Comparison of ENCODE assay signal across 1 cellular context in the genomic region with DNA sequence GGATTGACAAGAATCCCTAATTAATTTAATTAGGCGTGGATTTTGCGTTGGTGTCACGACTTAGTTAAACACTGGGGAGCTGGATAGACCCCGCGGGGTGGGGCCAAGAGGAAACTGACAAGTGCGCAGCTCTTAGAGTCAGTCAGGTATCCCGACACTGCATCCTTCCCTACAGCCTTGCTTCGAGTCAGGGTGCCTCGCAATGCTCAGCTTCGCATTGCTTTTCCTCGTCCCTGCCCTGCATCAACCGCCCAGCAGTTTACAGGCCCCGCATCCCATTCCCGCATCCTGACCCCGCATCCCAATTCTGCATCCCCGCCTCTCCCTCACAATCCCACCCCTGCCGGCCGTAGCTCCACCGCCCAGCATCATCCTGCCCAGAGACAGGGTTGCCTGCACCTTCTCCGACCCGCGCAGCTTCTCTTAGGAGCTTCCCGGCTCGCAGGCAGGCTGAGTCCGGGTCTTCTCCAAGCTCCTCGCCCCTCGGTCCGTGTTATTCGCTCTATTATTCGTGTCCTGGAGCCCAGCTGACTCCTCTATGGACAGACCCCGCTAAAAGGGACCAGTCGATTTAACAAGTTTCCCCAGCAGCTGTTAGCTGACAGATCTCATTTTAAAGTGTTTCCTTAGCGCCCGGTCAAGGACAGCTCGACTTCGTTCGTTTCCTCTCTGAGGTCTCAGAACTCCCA.
TF ChIP-seq lines count a peak whose summit lies in the region.

No MANE protein-coding gene starts in this region.

TF ChIP-seq in HepG2, 621 proteins besides CTCF, POLR2A, EP300 and RAD21:
- TF ChIP-seq TAF15 (IDR thresholded peaks at IDR 0.05; ENCODE audit: low read depth, low read length, poor library complexity, severe bottlenecking) (no peak), GZF1 (CRISPR knock-in tag; IDR thresholded peaks at IDR 0.05) (peak; percentile 90), TRIM24 (CRISPR knock-in tag; IDR thresholded peaks at IDR 0.05) (no peak), ZBTB38 (CRISPR knock-in tag; IDR thresholded peaks at IDR 0.05) (no peak), ZNF430 (CRISPR knock-in tag; IDR thresholded peaks at IDR 0.05) (no peak), ZSCAN31 (CRISPR knock-in tag; IDR thresholded peaks at IDR 0.05; ENCODE audit: low read depth) (no peak), TBP (CRISPR knock-in tag; IDR thresholded peaks at IDR 0.05) (no peak), ZNF777 (CRISPR knock-in tag; IDR thresholded peaks at IDR 0.05) (peak; percentile 37; the same call in 1 of the 2 replicates)
- TF ChIP-seq, protein P1, sequence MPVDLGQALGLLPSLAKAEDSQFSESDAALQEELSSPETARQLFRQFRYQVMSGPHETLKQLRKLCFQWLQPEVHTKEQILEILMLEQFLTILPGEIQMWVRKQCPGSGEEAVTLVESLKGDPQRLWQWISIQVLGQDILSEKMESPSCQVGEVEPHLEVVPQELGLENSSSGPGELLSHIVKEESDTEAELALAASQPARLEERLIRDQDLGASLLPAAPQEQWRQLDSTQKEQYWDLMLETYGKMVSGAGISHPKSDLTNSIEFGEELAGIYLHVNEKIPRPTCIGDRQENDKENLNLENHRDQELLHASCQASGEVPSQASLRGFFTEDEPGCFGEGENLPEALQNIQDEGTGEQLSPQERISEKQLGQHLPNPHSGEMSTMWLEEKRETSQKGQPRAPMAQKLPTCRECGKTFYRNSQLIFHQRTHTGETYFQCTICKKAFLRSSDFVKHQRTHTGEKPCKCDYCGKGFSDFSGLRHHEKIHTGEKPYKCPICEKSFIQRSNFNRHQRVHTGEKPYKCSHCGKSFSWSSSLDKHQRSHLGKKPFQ (CRISPR knock-in tag; IDR thresholded peaks at IDR 0.05; ENCODE audit: insufficient replicate concordance), result no peak
- TF ChIP-seq, protein P2, sequence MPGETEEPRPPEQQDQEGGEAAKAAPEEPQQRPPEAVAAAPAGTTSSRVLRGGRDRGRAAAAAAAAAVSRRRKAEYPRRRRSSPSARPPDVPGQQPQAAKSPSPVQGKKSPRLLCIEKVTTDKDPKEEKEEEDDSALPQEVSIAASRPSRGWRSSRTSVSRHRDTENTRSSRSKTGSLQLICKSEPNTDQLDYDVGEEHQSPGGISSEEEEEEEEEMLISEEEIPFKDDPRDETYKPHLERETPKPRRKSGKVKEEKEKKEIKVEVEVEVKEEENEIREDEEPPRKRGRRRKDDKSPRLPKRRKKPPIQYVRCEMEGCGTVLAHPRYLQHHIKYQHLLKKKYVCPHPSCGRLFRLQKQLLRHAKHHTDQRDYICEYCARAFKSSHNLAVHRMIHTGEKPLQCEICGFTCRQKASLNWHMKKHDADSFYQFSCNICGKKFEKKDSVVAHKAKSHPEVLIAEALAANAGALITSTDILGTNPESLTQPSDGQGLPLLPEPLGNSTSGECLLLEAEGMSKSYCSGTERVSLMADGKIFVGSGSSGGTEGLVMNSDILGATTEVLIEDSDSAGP (CRISPR knock-in tag; IDR thresholded peaks at IDR 0.05; ENCODE audit: borderline replicate concordance), result 0 out of 2 replicates have a peak, but pooled peaks have one; percentile 18
- TF ChIP-seq, protein P3, sequence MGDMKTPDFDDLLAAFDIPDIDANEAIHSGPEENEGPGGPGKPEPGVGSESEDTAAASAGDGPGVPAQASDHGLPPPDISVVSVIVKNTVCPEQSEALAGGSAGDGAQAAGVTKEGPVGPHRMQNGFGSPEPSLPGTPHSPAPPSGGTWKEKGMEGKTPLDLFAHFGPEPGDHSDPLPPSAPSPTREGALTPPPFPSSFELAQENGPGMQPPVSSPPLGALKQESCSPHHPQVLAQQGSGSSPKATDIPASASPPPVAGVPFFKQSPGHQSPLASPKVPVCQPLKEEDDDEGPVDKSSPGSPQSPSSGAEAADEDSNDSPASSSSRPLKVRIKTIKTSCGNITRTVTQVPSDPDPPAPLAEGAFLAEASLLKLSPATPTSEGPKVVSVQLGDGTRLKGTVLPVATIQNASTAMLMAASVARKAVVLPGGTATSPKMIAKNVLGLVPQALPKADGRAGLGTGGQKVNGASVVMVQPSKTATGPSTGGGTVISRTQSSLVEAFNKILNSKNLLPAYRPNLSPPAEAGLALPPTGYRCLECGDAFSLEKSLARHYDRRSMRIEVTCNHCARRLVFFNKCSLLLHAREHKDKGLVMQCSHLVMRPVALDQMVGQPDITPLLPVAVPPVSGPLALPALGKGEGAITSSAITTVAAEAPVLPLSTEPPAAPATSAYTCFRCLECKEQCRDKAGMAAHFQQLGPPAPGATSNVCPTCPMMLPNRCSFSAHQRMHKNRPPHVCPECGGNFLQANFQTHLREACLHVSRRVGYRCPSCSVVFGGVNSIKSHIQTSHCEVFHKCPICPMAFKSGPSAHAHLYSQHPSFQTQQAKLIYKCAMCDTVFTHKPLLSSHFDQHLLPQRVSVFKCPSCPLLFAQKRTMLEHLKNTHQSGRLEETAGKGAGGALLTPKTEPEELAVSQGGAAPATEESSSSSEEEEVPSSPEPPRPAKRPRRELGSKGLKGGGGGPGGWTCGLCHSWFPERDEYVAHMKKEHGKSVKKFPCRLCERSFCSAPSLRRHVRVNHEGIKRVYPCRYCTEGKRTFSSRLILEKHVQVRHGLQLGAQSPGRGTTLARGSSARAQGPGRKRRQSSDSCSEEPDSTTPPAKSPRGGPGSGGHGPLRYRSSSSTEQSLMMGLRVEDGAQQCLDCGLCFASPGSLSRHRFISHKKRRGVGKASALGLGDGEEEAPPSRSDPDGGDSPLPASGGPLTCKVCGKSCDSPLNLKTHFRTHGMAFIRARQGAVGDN (CRISPR knock-in tag; IDR thresholded peaks at IDR 0.05), result 0 out of 2 replicates have a peak, but pooled peaks have one; percentile 8
